In the genomic region with DNA sequence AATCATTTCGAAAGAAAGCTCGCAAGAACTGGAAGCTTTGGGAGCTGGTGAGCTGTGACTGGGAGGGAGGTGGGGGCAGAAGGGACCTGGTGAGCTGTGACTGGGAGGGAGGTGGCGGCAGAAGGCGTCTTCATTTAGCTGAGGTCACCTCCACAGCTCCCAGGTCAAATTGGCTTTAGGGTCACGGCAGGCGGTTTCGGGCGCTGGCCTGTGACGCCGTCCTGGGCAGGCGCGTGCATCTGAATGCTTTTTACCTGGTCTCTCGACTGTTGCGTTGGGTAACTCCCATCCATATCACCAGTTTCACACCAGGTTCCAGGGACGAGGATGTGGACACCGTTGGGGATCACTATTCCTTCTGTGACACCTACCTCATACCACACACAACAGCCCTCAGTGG, we compare ENCODE assay signal across 35 cellular contexts. TPM values are rescaled to one million over a fixed set of nuclear protein-coding genes. Genes with fewer than 3 reads are reported as not detected.
"Had no signal": no experiment of that assay in that cellular context is flagged by ENCODE, and none has a peak within 500 bp of the region (broad histone marks: within the 10 kb centered on the region; RNA-seq: fewer than 3 reads in every experiment).

No MANE protein-coding gene starts in this region.

- ATAC-seq: activated CD8-positive, alpha-beta memory T cell treated with anti-CD3 and anti-CD28 coated beads, Interleukin-2, amount 10 ng/mL, durations not matched to agents 7 days and 5 days; activated naive CD8-positive, alpha-beta T cell treated with anti-CD3 and anti-CD28 coated beads, Interleukin-2, amount 50 U/mL, for 24 hours; PC-3; Right ventricle myocardium inferior had no signal

- DNase-seq: activated B cell treated with CpG ODN at 0.5 μM for 24 hours; activated CD4-positive, alpha-beta T cell treated with anti-CD3 and anti-CD28 coated beads for 4 hours; activated CD4-positive, alpha-beta T cell treated with anti-CD3 and anti-CD28 coated beads, Interleukin-2, amount 50 U/mL, for 1 hour; activated CD4-positive, CD25-positive, alpha-beta regulatory T cell treated with anti-CD3 and anti-CD28 coated beads, Interleukin-2, amount 50 U/mL, for 72 hours; activated CD8-positive, alpha-beta memory T cell treated with anti-CD3 and anti-CD28 coated beads for 24 hours; activated CD8-positive, alpha-beta memory T cell treated with anti-CD3 and anti-CD28 coated beads, Interleukin-2, amount 10 ng/mL, durations not matched to agents 7 days and 5 days; activated CD8-positive, alpha-beta memory T cell treated with anti-CD3 and anti-CD28 coated beads, Interleukin-2, amount 50 U/mL, for 48 hours; activated effector memory CD4-positive, alpha-beta T cell treated with Interleukin-2 at 50 U/mL for 16 hours; activated naive CD4-positive, alpha-beta T cell treated with anti-CD3 and anti-CD28 coated beads, Interleukin-2, amount 10 ng/mL, durations not matched to agents 7 days and 5 days; activated naive CD8-positive, alpha-beta T cell treated with anti-CD3 and anti-CD28 coated beads, Interleukin-2, amount 50 U/mL, for 24 hours; activated T-cell treated with anti-CD3 and anti-CD28 coated beads, Interleukin-2, amount 50 U/mL, for 48 hours; brain microvascular endothelial cell; MM.1S; MV-4-11; NCI-H1092; NCI-H1436 treated with DMSO at 0.1 percent for 48 hours; NCI-H1694 treated with DMSO at 0.1 percent for 48 hours; NCI-H2029; NCI-H2171; NCI-H510A; NCI-H526; NCI-H748 treated with DMSO at 0.1 percent for 48 hours; NK-92 treated with Interleukin-12 subunit alpha and Interleukin-12 subunit beta, amount 100 ng/mL, for 24 hours; PC-3; SIG-M5; SW 1271; T-helper 1 cell; T-helper 2 cell; T-helper 9 cell had no signal

- H3K27ac Mint-ChIP-seq: activated B cell treated with CpG ODN at 0.5 μM for 24 hours; activated CD4-positive, alpha-beta memory T cell treated with anti-CD3 and anti-CD28 coated beads for 36 hours; activated CD8-positive, alpha-beta memory T cell treated with anti-CD3 and anti-CD28 coated beads, Interleukin-2, amount 10 ng/mL, durations not matched to agents 7 days and 5 days; activated naive CD4-positive, alpha-beta T cell treated with anti-CD3 and anti-CD28 coated beads, Interleukin-2, amount 10 ng/mL, durations not matched to agents 7 days and 5 days; activated naive CD8-positive, alpha-beta T cell; activated naive CD8-positive, alpha-beta T cell treated with anti-CD3 and anti-CD28 coated beads, Interleukin-2, amount 50 U/mL, for 24 hours had no signal

- H3K27ac ChIP-seq: brain microvascular endothelial cell, KMS-11, RWPE1, VCaP had no signal

- H3K4me3 Mint-ChIP-seq: activated B cell treated with CpG ODN at 0.5 μM for 24 hours; activated CD4-positive, alpha-beta memory T cell treated with anti-CD3 and anti-CD28 coated beads for 36 hours; activated CD8-positive, alpha-beta memory T cell treated with anti-CD3 and anti-CD28 coated beads, Interleukin-2, amount 10 ng/mL, durations not matched to agents 7 days and 5 days; activated naive CD4-positive, alpha-beta T cell treated with anti-CD3 and anti-CD28 coated beads, Interleukin-2, amount 10 ng/mL, durations not matched to agents 7 days and 5 days; activated naive CD8-positive, alpha-beta T cell; activated naive CD8-positive, alpha-beta T cell treated with anti-CD3 and anti-CD28 coated beads, Interleukin-2, amount 50 U/mL, for 24 hours had no signal

- H3K9ac ChIP-seq: KMS-11 had no signal

- H3K36me3 Mint-ChIP-seq: activated naive CD4-positive, alpha-beta T cell treated with anti-CD3 and anti-CD28 coated beads, Interleukin-2, amount 10 ng/mL, durations not matched to agents 7 days and 5 days; activated naive CD8-positive, alpha-beta T cell had no signal

- H3K36me3 ChIP-seq: brain microvascular endothelial cell had no signal

- H3K9me3 Mint-ChIP-seq: activated CD4-positive, alpha-beta memory T cell treated with anti-CD3 and anti-CD28 coated beads for 36 hours; activated naive CD4-positive, alpha-beta T cell treated with anti-CD3 and anti-CD28 coated beads, Interleukin-2, amount 10 ng/mL, durations not matched to agents 7 days and 5 days; activated naive CD8-positive, alpha-beta T cell treated with anti-CD3 and anti-CD28 coated beads, Interleukin-2, amount 50 U/mL, for 24 hours had no signal

RNA-seq across cellular contexts. Expression of gene C2CD4C, which starts 29.2 kb away (rescaled TPM):
- total RNA-seq: activated B cell treated with CpG ODN at 0.5 μM for 24 hours; activated CD8-positive, alpha-beta memory T cell treated with anti-CD3 and anti-CD28 coated beads, Interleukin-2, amount 10 ng/mL, durations not matched to agents 7 days and 5 days had no signal

RNA-seq across cellular contexts. Expression of gene MIER2, which starts 35.2 kb away (rescaled TPM):
- total RNA-seq: PC-3 had no signal
